9 cellular contexts compared by ENCODE assay signal in the genomic region with DNA sequence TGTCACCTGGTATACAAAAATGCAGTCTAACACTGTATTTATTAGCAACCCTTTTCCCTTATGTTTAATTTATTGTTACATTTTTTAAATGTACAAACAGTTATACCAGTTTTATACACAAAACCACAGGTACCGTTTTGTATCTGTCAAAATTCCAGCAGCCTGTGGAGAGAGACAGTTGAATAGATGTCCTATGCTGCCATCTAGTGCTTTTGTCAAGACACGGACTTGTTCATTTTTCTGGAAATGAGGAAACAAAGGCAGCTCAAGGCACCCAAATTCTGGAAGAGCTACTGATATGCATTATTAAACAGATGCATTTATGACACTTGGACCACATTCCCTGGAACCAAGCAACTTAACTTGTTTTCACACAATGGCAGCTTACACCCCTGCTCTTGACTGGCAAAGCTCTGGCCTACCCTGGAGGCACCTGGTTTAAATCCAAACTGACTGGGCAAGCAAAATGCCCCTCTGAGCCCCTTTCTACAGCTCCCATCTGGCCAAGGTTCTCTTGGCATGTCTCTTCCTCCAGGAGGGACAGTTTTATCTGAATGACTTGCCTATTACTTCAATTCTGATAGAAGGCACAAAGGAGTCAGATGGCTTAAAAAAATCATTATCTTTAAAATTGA.
DNase-seq lines count a peak whose midpoint lies in the region; ATAC-seq and TF ChIP-seq lines count a peak whose summit lies in the region.
"Had no signal": no experiment of that assay in that cellular context is flagged by ENCODE, and none has a peak within 500 bp of the region (broad histone marks: within the 10 kb centered on the region; RNA-seq: fewer than 3 reads in every experiment).

No MANE protein-coding gene starts in this region.

- H3K79me2 ChIP-seq in GM23338 (replicated peaks; ENCODE audit: insufficient read depth) (no peaks in the 10 kb centered on the region), smooth muscle cell (ENCODE audit: low read depth) (no peaks in the 10 kb centered on the region)

- H3K4me2 ChIP-seq in GM23338 (no peak overlapping the region), smooth muscle cell (no peak overlapping the region)

- DNase-seq in COLO829 (ENCODE audit: low spot score) (peak; percentile 59), GM23338 (ENCODE audit: low spot score) (peak; percentile 75), NCI-H2029 treated with DMSO at 0.1 percent for 48 hours (lab: John Stamatoyannopoulos, UW) (peak; percentile 76), WTC11 (ENCODE audit: low spot score) (no peak), left ventricle myocardium superior (no peak), smooth muscle cell (lab: John Stamatoyannopoulos, UW; ENCODE audit: unreplicated experiment) (no peak)
- no peak for DNase-seq in activated effector memory CD4-positive, alpha-beta T cell treated with Interleukin-2 at 50 U/mL for 16 hours

- CTCF ChIA-PET in WTC11 (lab: Charles Lee) = interaction anchor here (0.6 to 2.6 kb wide), 48 partner anchors 9 to 1463 kb away, joined by 3 to 37 read pairs (median 3); no protein-coding TSS in a partner anchor

- H3K9me3 ChIP-seq in smooth muscle cell (replicated peaks; ENCODE audit: low read depth) = no peaks in the 10 kb centered on the region
- H3K9me3 ChIP-seq: mucosa of descending colon had no signal

- H4K20me1 ChIP-seq in GM23338 (replicated peaks; ENCODE audit: insufficient read depth) = no peaks in the 10 kb centered on the region
- no peaks in the 10 kb centered on the region for H4K20me1 ChIP-seq in smooth muscle cell (ENCODE audit: low read depth)

- peak; percentile 55 for ATAC-seq in GM23338
- ATAC-seq in WTC11 = peak; percentile 70
- ATAC-seq in left ventricle myocardium superior = peak; percentile 31
- ATAC-seq in HG02763 (IDR thresholded peaks at IDR 0.05; ENCODE audit: unreplicated experiment) = no peak
- ATAC-seq: mucosa of descending colon had no signal

- no peak overlapping the region for H3K27ac ChIP-seq in GM23338 (ENCODE audit: low read depth)
- no peak overlapping the region for H3K27ac ChIP-seq in smooth muscle cell (ENCODE audit: low read depth)

- WGBS in smooth muscle cell (ENCODE audit: low lambda C conversion rate) = 13% methylated on average over 2 of the region's 2 CpGs

- intact Hi-C loops in left ventricle myocardium superior (cut with micrococcal nuclease) = loop anchor here (5.0 kb wide), 2 partner anchors 667 to 1462 kb away; no protein-coding TSS in a partner anchor

- H3K4me1 ChIP-seq in GM23338 (ENCODE audit: insufficient read depth) (no peaks in the 10 kb centered on the region), smooth muscle cell (ENCODE audit: low read depth) (no peaks in the 10 kb centered on the region)

- H3K27me3 ChIP-seq in GM23338 (ENCODE audit: insufficient read depth) = no peaks in the 10 kb centered on the region
- no peaks in the 10 kb centered on the region for H3K27me3 ChIP-seq in smooth muscle cell (ENCODE audit: low read depth)

- H3K27ac Mint-ChIP-seq in GM23338 (no peak overlapping the region), WTC11 (no peak overlapping the region)

- H3K4me3 Mint-ChIP-seq in GM23338 (no peak overlapping the region), WTC11 (no peak overlapping the region)

- H3K27me3 Mint-ChIP-seq in GM23338 (ENCODE audit: insufficient read depth, low read depth, poor library complexity) (no peaks in the 10 kb centered on the region), WTC11 (ENCODE audit: low read depth) (no peaks in the 10 kb centered on the region)

- H3K36me3 Mint-ChIP-seq in GM23338 (ENCODE audit: low read depth) = no peaks in the 10 kb centered on the region
- H3K36me3 Mint-ChIP-seq in WTC11 = no peaks in the 10 kb centered on the region

- no peak overlapping the region for H3K9ac ChIP-seq in smooth muscle cell (ENCODE audit: low read depth)

- POLR2A ChIA-PET in WTC11 (lab: Charles Lee) = no interaction called here

- H3K9me2 ChIP-seq in GM23338 (ENCODE audit: insufficient read depth) = no peaks in the 10 kb centered on the region

- H3K36me3 ChIP-seq in GM23338 (ENCODE audit: insufficient read depth) = no peaks in the 10 kb centered on the region
- no peaks in the 10 kb centered on the region for H3K36me3 ChIP-seq in smooth muscle cell (ENCODE audit: low read depth)

- H3K4me1 Mint-ChIP-seq in GM23338 (no peaks in the 10 kb centered on the region), WTC11 (no peaks in the 10 kb centered on the region)

- H2AFZ ChIP-seq in GM23338 (peak overlapping the region; percentile 90; the same call in 1 of the 2 replicates), smooth muscle cell (ENCODE audit: low read depth) (no peak overlapping the region)

- H3K4me3 ChIP-seq in GM23338 = no peak overlapping the region
- no peak overlapping the region for H3K4me3 ChIP-seq in smooth muscle cell
- H3K4me3 ChIP-seq: mucosa of descending colon had no signal

- peak; percentile 77 to 85 for TF ChIP-seq CTCF in GM23338 (conservative IDR thresholded peaks at IDR 0.05; ENCODE audit: low read depth in 2 of 2)
- peak; percentile 51 for TF ChIP-seq CTCF in WTC11 (IDR thresholded peaks at IDR 0.05)
- TF ChIP-seq CTCF in smooth muscle cell (IDR thresholded peaks at IDR 0.05; ENCODE audit: borderline replicate concordance, insufficient read depth, poor library complexity, severe bottlenecking) = peak; percentile 81

- no peaks in the 10 kb centered on the region for H3K9me3 Mint-ChIP-seq in GM23338
- no peaks in the 10 kb centered on the region for H3K9me3 Mint-ChIP-seq in WTC11

- no peaks in the 10 kb centered on the region for H3F3A ChIP-seq in GM23338 (replicated peaks; ENCODE audit: low read depth)
- H3F3A ChIP-seq in smooth muscle cell (ENCODE audit: low read depth) = no peaks in the 10 kb centered on the region

TF ChIP-seq in WTC11, 78 proteins besides CTCF, POLR2A, EP300 and RAD21:
- TF ChIP-seq FOXK1 (CRISPR knock-in tag; IDR thresholded peaks at IDR 0.05) = no peak
- TF ChIP-seq FOXP1 (CRISPR knock-in tag; IDR thresholded peaks at IDR 0.05; ENCODE audit: borderline replicate concordance) = no peak
- TF ChIP-seq, protein P1, sequence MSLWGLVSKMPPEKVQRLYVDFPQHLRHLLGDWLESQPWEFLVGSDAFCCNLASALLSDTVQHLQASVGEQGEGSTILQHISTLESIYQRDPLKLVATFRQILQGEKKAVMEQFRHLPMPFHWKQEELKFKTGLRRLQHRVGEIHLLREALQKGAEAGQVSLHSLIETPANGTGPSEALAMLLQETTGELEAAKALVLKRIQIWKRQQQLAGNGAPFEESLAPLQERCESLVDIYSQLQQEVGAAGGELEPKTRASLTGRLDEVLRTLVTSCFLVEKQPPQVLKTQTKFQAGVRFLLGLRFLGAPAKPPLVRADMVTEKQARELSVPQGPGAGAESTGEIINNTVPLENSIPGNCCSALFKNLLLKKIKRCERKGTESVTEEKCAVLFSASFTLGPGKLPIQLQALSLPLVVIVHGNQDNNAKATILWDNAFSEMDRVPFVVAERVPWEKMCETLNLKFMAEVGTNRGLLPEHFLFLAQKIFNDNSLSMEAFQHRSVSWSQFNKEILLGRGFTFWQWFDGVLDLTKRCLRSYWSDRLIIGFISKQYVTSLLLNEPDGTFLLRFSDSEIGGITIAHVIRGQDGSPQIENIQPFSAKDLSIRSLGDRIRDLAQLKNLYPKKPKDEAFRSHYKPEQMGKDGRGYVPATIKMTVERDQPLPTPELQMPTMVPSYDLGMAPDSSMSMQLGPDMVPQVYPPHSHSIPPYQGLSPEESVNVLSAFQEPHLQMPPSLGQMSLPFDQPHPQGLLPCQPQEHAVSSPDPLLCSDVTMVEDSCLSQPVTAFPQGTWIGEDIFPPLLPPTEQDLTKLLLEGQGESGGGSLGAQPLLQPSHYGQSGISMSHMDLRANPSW (CRISPR knock-in tag; conservative IDR thresholded peaks at IDR 0.05; ENCODE audit: low read depth) = no peak
- no peak for TF ChIP-seq ELF4 (CRISPR knock-in tag; IDR thresholded peaks at IDR 0.05; ENCODE audit: low read depth)
- TF ChIP-seq ESRRA (CRISPR knock-in tag; IDR thresholded peaks at IDR 0.05; ENCODE audit: borderline replicate concordance) = no peak
- TF ChIP-seq, protein P2, sequence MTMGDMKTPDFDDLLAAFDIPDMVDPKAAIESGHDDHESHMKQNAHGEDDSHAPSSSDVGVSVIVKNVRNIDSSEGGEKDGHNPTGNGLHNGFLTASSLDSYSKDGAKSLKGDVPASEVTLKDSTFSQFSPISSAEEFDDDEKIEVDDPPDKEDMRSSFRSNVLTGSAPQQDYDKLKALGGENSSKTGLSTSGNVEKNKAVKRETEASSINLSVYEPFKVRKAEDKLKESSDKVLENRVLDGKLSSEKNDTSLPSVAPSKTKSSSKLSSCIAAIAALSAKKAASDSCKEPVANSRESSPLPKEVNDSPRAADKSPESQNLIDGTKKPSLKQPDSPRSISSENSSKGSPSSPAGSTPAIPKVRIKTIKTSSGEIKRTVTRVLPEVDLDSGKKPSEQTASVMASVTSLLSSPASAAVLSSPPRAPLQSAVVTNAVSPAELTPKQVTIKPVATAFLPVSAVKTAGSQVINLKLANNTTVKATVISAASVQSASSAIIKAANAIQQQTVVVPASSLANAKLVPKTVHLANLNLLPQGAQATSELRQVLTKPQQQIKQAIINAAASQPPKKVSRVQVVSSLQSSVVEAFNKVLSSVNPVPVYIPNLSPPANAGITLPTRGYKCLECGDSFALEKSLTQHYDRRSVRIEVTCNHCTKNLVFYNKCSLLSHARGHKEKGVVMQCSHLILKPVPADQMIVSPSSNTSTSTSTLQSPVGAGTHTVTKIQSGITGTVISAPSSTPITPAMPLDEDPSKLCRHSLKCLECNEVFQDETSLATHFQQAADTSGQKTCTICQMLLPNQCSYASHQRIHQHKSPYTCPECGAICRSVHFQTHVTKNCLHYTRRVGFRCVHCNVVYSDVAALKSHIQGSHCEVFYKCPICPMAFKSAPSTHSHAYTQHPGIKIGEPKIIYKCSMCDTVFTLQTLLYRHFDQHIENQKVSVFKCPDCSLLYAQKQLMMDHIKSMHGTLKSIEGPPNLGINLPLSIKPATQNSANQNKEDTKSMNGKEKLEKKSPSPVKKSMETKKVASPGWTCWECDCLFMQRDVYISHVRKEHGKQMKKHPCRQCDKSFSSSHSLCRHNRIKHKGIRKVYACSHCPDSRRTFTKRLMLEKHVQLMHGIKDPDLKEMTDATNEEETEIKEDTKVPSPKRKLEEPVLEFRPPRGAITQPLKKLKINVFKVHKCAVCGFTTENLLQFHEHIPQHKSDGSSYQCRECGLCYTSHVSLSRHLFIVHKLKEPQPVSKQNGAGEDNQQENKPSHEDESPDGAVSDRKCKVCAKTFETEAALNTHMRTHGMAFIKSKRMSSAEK (CRISPR knock-in tag; IDR thresholded peaks at IDR 0.05; ENCODE audit: borderline replicate concordance) = no peak
- TF ChIP-seq KAT7 (CRISPR knock-in tag; IDR thresholded peaks at IDR 0.05; ENCODE audit: borderline replicate concordance) = no peak
- TF ChIP-seq SP1 (CRISPR knock-in tag; conservative IDR thresholded peaks at IDR 0.05) = no peak

Comparison
In these comparisons a context has a peak if more than half of its experiments do, and no peak if none do; other contexts are left out.
1. DNase-seq: peak in COLO829 (single experiment), GM23338 (single experiment) and NCI-H2029 treated with DMSO at 0.1 percent for 48 hours (single experiment); none in WTC11 (single experiment), left ventricle myocardium superior (single experiment), smooth muscle cell (single experiment) and activated effector memory CD4-positive, alpha-beta T cell treated with Interleukin-2 at 50 U/mL for 16 hours (single experiment).
2. Peak in every context shown above with its lines, with median percentiles within 50 percentile points of each other: CTCF ChIP-seq.